Comparison of ENCODE assay signal across 15 cellular contexts in genomic region chr17:77729587-77729986, GRCh38.
"Had no signal": no experiment of that assay in that cellular context is flagged by ENCODE, and none has a peak within 500 bp of the region (broad histone marks: within the 10 kb centered on the region; RNA-seq: fewer than 3 reads in every experiment).

No MANE protein-coding gene starts in this region.

- H3K27ac ChIP-seq: left lung, transverse colon had no signal

- ATAC-seq: activated T-cell treated with anti-CD3 and anti-CD28 coated beads, Interleukin-2, amount 50 U/mL, for 4 hours; gastrocnemius medialis; left lung; naive thymus-derived CD8-positive, alpha-beta T cell; T-helper 17 cell had no signal

- H3K4me3 Mint-ChIP-seq: activated naive CD8-positive, alpha-beta T cell; activated T-cell treated with anti-CD3 and anti-CD28 coated beads, Interleukin-2, amount 50 U/mL, for 4 hours; dendritic cell treated with granulocyte-macrophage colony-stimulating factor and Interleukin-4, amounts not matched to agents 40 ng/mL and 50 ng/mL, for 4 days; memory B cell; naive thymus-derived CD8-positive, alpha-beta T cell; T-helper 17 cell had no signal

- H3K27ac Mint-ChIP-seq: activated naive CD8-positive, alpha-beta T cell; dendritic cell treated with granulocyte-macrophage colony-stimulating factor and Interleukin-4, amounts not matched to agents 40 ng/mL and 50 ng/mL, for 4 days; memory B cell; T-helper 17 cell had no signal

- DNase-seq: activated CD4-positive, alpha-beta T cell treated with anti-CD3 and anti-CD28 coated beads for 4 hours; activated gamma-delta T cell; activated T-cell treated with anti-CD3 and anti-CD28 coated beads, Interleukin-2, amount 50 U/mL, for 4 hours; gastrocnemius medialis; left lung; naive thymus-derived CD8-positive, alpha-beta T cell; retina; stimulated activated CD4-positive, alpha-beta T cell treated with anti-CD3 and anti-CD28 coated beads, Interleukin-4, amount 100 ng/mL, for 1 hour; stimulated activated naive CD4-positive, alpha-beta T cell treated with Interleukin-2 at 50 U/mL for 16 hours; substantia nigra; T-helper 17 cell; transverse colon had no signal
